ENCODE assay signal across 27 cellular contexts in the genomic region with DNA sequence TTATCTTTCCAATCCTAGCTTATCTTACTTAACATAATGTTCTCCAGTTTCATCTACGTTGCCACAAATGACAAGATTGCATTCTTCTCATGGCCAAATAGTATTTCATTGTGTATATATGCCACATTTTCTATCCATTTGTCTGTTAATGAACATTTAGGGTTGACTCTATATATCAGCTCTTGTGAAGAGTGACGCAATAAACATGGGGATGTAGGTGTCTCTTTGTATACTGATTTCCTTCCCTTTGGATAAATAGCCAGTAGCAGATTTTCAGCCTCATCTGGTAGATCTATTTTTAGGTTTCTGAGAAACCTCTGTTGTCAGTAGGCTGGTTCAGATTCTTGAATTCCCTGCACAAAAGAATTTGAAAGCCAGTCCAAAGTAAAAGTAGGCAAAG. TPM values are rescaled to one million over a fixed set of nuclear protein-coding genes. Genes with fewer than 3 reads are reported as not detected.
DNase-seq lines count a peak whose midpoint lies in the region; ATAC-seq and TF ChIP-seq lines count a peak whose summit lies in the region.
"Had no signal": no experiment of that assay in that cellular context is flagged by ENCODE, and none has a peak within 500 bp of the region (broad histone marks: within the 10 kb centered on the region; RNA-seq: fewer than 3 reads in every experiment).

No MANE protein-coding gene starts in this region.

- no TSS peak for BruUV-seq in MCF 10A (replicated peaks; lab: Mats Ljungman, UMichigan)

- TF ChIP-seq CTCF in KMS-11 (conservative IDR thresholded peaks at IDR 0.05; ENCODE audit: low read depth, low read length) (no peak), MCF 10A (IDR thresholded peaks at IDR 0.05; ENCODE audit: unreplicated experiment) (no peak)

- H3K9me3 Mint-ChIP-seq in T-helper 1 cell treated with Interleukin-12 subunit alpha and Interleukin-12 subunit beta and Interleukin-4 antibody, amounts not matched to agents 30 μg/mL and 1 μg/mL, for 36 hours: peaks cover 7% of the 10 kb centered on the region
- H3K9me3 Mint-ChIP-seq in stimulated activated effector memory CD8-positive, alpha-beta T cell treated with anti-CD3 and anti-CD28 coated beads, Interleukin-12 subunit alpha, Interleukin-12 subunit beta, amount 100 ng/mL, for 72 hours: peaks cover 2% of the 10 kb centered on the region
- H3K9me3 Mint-ChIP-seq in MCF 10A (ENCODE audit: unreplicated experiment): peaks cover 13% of the 10 kb centered on the region

- H3K27ac ChIP-seq in KMS-11: peak overlapping the region; percentile 25; the same call in 1 of the 2 replicates
- H3K27ac ChIP-seq: 22Rv1 had no signal

- H3K4me2 ChIP-seq in KMS-11: peak overlapping the region; percentile 81
- H3K4me2 ChIP-seq: SK-N-SH had no signal

- H3K36me3 Mint-ChIP-seq in T-helper 1 cell treated with Interleukin-12 subunit alpha and Interleukin-12 subunit beta and Interleukin-4 antibody, amounts not matched to agents 30 μg/mL and 1 μg/mL, for 36 hours (ENCODE audit: low read depth): peaks cover 5% of the 10 kb centered on the region
- no peaks in the 10 kb centered on the region for H3K36me3 Mint-ChIP-seq in stimulated activated effector memory CD8-positive, alpha-beta T cell treated with anti-CD3 and anti-CD28 coated beads, Interleukin-12 subunit alpha, Interleukin-12 subunit beta, amount 100 ng/mL, for 72 hours
- H3K36me3 Mint-ChIP-seq in MCF 10A (ENCODE audit: insufficient read depth, unreplicated experiment): no peaks in the 10 kb centered on the region
- H3K36me3 Mint-ChIP-seq: CD14-positive monocyte; CD8-positive, alpha-beta memory T cell had no signal

- no peak overlapping the region for H3K4me3 ChIP-seq in KMS-11 (IDR thresholded peaks at IDR 0.05; ENCODE audit: insufficient read depth, low read depth, low read length)

- no peak overlapping the region for H3K4me3 Mint-ChIP-seq in T-helper 1 cell treated with Interleukin-12 subunit alpha and Interleukin-12 subunit beta and Interleukin-4 antibody, amounts not matched to agents 30 μg/mL and 1 μg/mL, for 36 hours
- H3K4me3 Mint-ChIP-seq in stimulated activated effector memory CD8-positive, alpha-beta T cell treated with anti-CD3 and anti-CD28 coated beads, Interleukin-12 subunit alpha, Interleukin-12 subunit beta, amount 100 ng/mL, for 72 hours: peak overlapping the region; percentile 6
- H3K4me3 Mint-ChIP-seq in MCF 10A (ENCODE audit: unreplicated experiment): no peak overlapping the region
- H3K4me3 Mint-ChIP-seq: B cell; CD14-positive monocyte; CD8-positive, alpha-beta memory T cell had no signal

- H2AFZ ChIP-seq in KMS-11 (ENCODE audit: low read depth): 0 out of 2 replicates have a peak overlapping the region, but pooled peaks have one; percentile 22

- DNase-seq in T-helper 1 cell (no peak), amniotic epithelial cell (ENCODE audit: low read depth) (peak; percentile 27), MCF 10A (ENCODE audit: unreplicated experiment) (no peak)
- DNase-seq in stimulated activated effector memory CD8-positive, alpha-beta T cell treated with anti-CD3 and anti-CD28 coated beads, Interleukin-12 subunit alpha, Interleukin-12 subunit beta, amount 100 ng/mL, for 72 hours (ENCODE audit: low spot score in 2 of 2): no peak
- no peak for DNase-seq in activated CD8-positive, alpha-beta memory T cell treated with anti-CD3 and anti-CD28 coated beads, Interleukin-2, amount 50 U/mL, for 4 hours
- DNase-seq: Calu3; CD8-positive, alpha-beta memory T cell; DMS79 treated with DMSO at 0.1 percent for 48 hours; KBM-7; NCI-H1048; NCI-H1417; NCI-H1694 treated with DMSO at 0.1 percent for 48 hours; NCI-H2081; NCI-H2227 treated with DMSO at 0.1 percent for 48 hours; NCI-H510A; NCI-H69; SIG-M5; SK-N-SH had no signal

- peaks cover 31% of the 10 kb centered on the region for H3K4me1 ChIP-seq in KMS-11 (ENCODE audit: low read depth, poor library complexity, severe bottlenecking)

- no peaks in the 10 kb centered on the region for H3K79me2 ChIP-seq in KMS-11 (ENCODE audit: insufficient read depth, low read depth)

- no peaks in the 10 kb centered on the region for H3K36me3 ChIP-seq in KMS-11 (ENCODE audit: insufficient read depth)

- H3K27me3 ChIP-seq in KMS-11 (ENCODE audit: insufficient read depth, low read depth): no peaks in the 10 kb centered on the region

- intact Hi-C loops in MCF 10A (cut with micrococcal nuclease): loop anchor here (5.0 kb wide), 1 partner anchor 52 kb away; no protein-coding TSS in a partner anchor

- H3K4me1 Mint-ChIP-seq in T-helper 1 cell treated with Interleukin-12 subunit alpha and Interleukin-12 subunit beta and Interleukin-4 antibody, amounts not matched to agents 30 μg/mL and 1 μg/mL, for 36 hours (ENCODE audit: low read depth): peaks cover 29% of the 10 kb centered on the region
- peaks cover 23% of the 10 kb centered on the region for H3K4me1 Mint-ChIP-seq in stimulated activated effector memory CD8-positive, alpha-beta T cell treated with anti-CD3 and anti-CD28 coated beads, Interleukin-12 subunit alpha, Interleukin-12 subunit beta, amount 100 ng/mL, for 72 hours
- H3K4me1 Mint-ChIP-seq in MCF 10A (ENCODE audit: insufficient read depth, unreplicated experiment): no peaks in the 10 kb centered on the region
- H3K4me1 Mint-ChIP-seq: CD14-positive monocyte had no signal

- POLR2A ChIA-PET in MCF 10A (lab: Yijun Ruan, JAX): no interaction called here

- H4K20me1 ChIP-seq in KMS-11 (ENCODE audit: insufficient read depth): no peaks in the 10 kb centered on the region

- no peak for ATAC-seq in stimulated activated effector memory CD8-positive, alpha-beta T cell treated with anti-CD3 and anti-CD28 coated beads, Interleukin-12 subunit alpha, Interleukin-12 subunit beta, amount 100 ng/mL, for 72 hours
- no peak for ATAC-seq in GM21367 (IDR thresholded peaks at IDR 0.05; ENCODE audit: unreplicated experiment)
- ATAC-seq: Panc1 had no signal

- CTCF ChIA-PET in MCF 10A (lab: Yijun Ruan, JAX): no interaction called here

- H3K27ac Mint-ChIP-seq in T-helper 1 cell treated with Interleukin-12 subunit alpha and Interleukin-12 subunit beta and Interleukin-4 antibody, amounts not matched to agents 30 μg/mL and 1 μg/mL, for 36 hours: peak overlapping the region; percentile 11
- H3K27ac Mint-ChIP-seq in stimulated activated effector memory CD8-positive, alpha-beta T cell treated with anti-CD3 and anti-CD28 coated beads, Interleukin-12 subunit alpha, Interleukin-12 subunit beta, amount 100 ng/mL, for 72 hours: no peak overlapping the region
- H3K27ac Mint-ChIP-seq in MCF 10A (ENCODE audit: low read depth, unreplicated experiment): no peak overlapping the region
- H3K27ac Mint-ChIP-seq: B cell; CD14-positive monocyte; CD8-positive, alpha-beta memory T cell had no signal

- peaks cover 10% of the 10 kb centered on the region for H3K27me3 Mint-ChIP-seq in T-helper 1 cell treated with Interleukin-12 subunit alpha and Interleukin-12 subunit beta and Interleukin-4 antibody, amounts not matched to agents 30 μg/mL and 1 μg/mL, for 36 hours (ENCODE audit: low read depth)
- H3K27me3 Mint-ChIP-seq in MCF 10A (ENCODE audit: insufficient read depth, unreplicated experiment): no peaks in the 10 kb centered on the region
- H3K27me3 Mint-ChIP-seq: B cell had no signal

- no peak overlapping the region; the same call in 1 of the 2 replicates for H3K9ac ChIP-seq in KMS-11
- H3K9ac ChIP-seq: SK-N-SH had no signal

RNA-seq across cellular contexts. Expression of gene SLC17A2, which starts 14.2 kb away (rescaled TPM):
- not detected in 2 replicates for total RNA-seq in MCF 10A (2022)
- total RNA-seq: B cell; Calu3; CD8-positive, alpha-beta memory T cell; HT-29; OCI-LY7 had no signal

RNA-seq across cellular contexts. Expression of gene TRIM38, which starts 17.9 kb away (rescaled TPM):
- total RNA-seq in MCF 10A (2022): 5.4 and 6.7 TPM in 2 replicates
